ENCODE assay signal across 1 cellular context in the genomic region with DNA sequence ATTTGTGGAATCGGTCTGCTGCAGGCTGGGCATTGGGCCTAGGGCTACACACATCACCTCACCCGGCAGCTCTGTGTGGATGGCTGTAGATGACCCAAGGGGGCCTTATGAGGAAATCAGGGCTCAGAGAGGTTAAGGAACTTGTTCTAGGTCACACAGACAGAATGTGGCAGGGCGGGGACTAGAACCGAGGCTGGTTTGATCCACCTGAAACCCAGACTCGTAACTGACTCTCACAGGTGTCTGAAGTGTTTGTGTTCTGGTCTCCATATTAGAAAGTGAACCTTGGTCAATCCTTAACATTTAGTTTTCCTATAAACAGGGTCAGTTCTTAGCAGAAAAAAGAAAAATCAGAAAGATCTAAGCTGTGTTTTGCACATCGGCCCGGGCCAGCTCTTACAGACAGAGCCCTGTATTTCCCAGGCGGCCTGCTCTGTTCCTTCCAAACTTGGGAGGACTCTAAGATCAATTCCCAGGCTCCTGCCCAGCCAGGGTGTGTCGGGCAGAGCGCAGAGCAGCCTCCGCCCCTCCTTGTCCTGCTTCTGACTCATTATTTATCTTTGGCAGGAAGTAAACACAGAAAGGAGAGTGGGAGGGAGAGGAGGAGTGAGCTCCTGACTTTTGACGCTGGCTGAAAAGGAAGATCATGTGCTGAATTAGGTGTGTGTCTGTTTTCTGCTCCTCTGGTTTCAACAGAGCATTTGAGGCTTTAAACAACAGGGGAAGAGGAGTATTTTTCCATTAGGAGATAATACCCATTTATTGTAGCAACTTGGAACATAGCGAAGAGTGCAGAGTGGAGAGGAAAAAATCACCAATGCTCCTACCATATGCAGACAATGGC.
TF ChIP-seq lines count a peak whose summit lies in the region.

No MANE protein-coding gene starts in this region.

TF ChIP-seq in HepG2, 621 proteins besides CTCF, POLR2A, EP300 and RAD21 (continued from another document and continues in another):
- TF ChIP-seq, protein P1, sequence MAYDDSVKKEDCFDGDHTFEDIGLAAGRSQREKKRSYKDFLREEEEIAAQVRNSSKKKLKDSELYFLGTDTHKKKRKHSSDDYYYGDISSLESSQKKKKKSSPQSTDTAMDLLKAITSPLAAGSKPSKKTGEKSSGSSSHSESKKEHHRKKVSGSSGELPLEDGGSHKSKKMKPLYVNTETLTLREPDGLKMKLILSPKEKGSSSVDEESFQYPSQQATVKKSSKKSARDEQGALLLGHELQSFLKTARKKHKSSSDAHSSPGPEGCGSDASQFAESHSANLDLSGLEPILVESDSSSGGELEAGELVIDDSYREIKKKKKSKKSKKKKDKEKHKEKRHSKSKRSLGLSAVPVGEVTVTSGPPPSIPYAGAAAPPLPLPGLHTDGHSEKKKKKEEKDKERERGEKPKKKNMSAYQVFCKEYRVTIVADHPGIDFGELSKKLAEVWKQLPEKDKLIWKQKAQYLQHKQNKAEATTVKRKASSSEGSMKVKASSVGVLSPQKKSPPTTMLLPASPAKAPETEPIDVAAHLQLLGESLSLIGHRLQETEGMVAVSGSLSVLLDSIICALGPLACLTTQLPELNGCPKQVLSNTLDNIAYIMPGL (CRISPR knock-in tag; IDR thresholded peaks at IDR 0.05; ENCODE audit: borderline replicate concordance in 1 of 2, low read depth in 1 of 2), result peak in 1 of 2 experiments; percentile 85; a peak in 1 of 4 replicates
- TF ChIP-seq ZNF879 (CRISPR knock-in tag; IDR thresholded peaks at IDR 0.05) (no peak), YEATS4 (CRISPR knock-in tag; IDR thresholded peaks at IDR 0.05; ENCODE audit: borderline replicate concordance) (peak; percentile 50; the same call in 1 of the 2 replicates), CBFB (CRISPR knock-in tag; IDR thresholded peaks at IDR 0.05) (no peak), SMAD1 (CRISPR knock-in tag; IDR thresholded peaks at IDR 0.05; ENCODE audit: borderline replicate concordance, low read depth) (no peak), TCF7 (IDR thresholded peaks at IDR 0.05; ENCODE audit: low read depth) (peak; percentile 49), SMAD9 (CRISPR knock-in tag; IDR thresholded peaks at IDR 0.05) (no peak), HHEX (CRISPR knock-in tag; IDR thresholded peaks at IDR 0.05) (no peak), CEBPG (CRISPR knock-in tag; IDR thresholded peaks at IDR 0.05) (peak; percentile 73), IKZF4 (CRISPR knock-in tag; IDR thresholded peaks at IDR 0.05; ENCODE audit: borderline replicate concordance, low read depth, not compliant biosample characterization) (no peak), NPAS2 (CRISPR knock-in tag; IDR thresholded peaks at IDR 0.05; ENCODE audit: borderline replicate concordance) (no peak), GMEB1 (CRISPR knock-in tag; IDR thresholded peaks at IDR 0.05; ENCODE audit: borderline replicate concordance) (peak; percentile 37; the same call in 1 of the 2 replicates), RBM39 (IDR thresholded peaks at IDR 0.05; ENCODE audit: low read depth, low read length, poor library complexity, severe bottlenecking) (no peak), MAFG (CRISPR knock-in tag; IDR thresholded peaks at IDR 0.05) (no peak), ZNF678 (CRISPR knock-in tag; IDR thresholded peaks at IDR 0.05) (no peak), ZNF598 (CRISPR knock-in tag; IDR thresholded peaks at IDR 0.05; ENCODE audit: borderline replicate concordance) (no peak), ZNF737 (CRISPR knock-in tag; IDR thresholded peaks at IDR 0.05; ENCODE audit: borderline replicate concordance) (no peak), HOXA5 (CRISPR knock-in tag; IDR thresholded peaks at IDR 0.05) (peak; percentile 60; the same call in 1 of the 2 replicates), SOX5 (CRISPR knock-in tag; IDR thresholded peaks at IDR 0.05; ENCODE audit: borderline replicate concordance) (peak; percentile 97), ZNF883 (CRISPR knock-in tag; IDR thresholded peaks at IDR 0.05; ENCODE audit: not compliant biosample characterization) (no peak), ZSCAN9 (CRISPR knock-in tag; IDR thresholded peaks at IDR 0.05; ENCODE audit: borderline replicate concordance) (peak; percentile 89), FLYWCH1 (CRISPR knock-in tag; IDR thresholded peaks at IDR 0.05) (no peak), PREB (CRISPR knock-in tag; IDR thresholded peaks at IDR 0.05) (no peak), ZBTB7B (CRISPR knock-in tag; IDR thresholded peaks at IDR 0.05) (peak; percentile 72), U2AF2 (IDR thresholded peaks at IDR 0.05; ENCODE audit: low read depth, low read length) (no peak), REST (IDR thresholded peaks at IDR 0.05; ENCODE audit: borderline replicate concordance in 1 of 2, low read depth in 1 of 2, low read length in 2 of 2) (no peak), ATM (IDR thresholded peaks at IDR 0.05; ENCODE audit: borderline replicate concordance) (no peak), ZNF12 (CRISPR knock-in tag; IDR thresholded peaks at IDR 0.05) (no peak), MBD4 (IDR thresholded peaks at IDR 0.05; ENCODE audit: borderline replicate concordance, low read length) (no peak), HOXA3 (CRISPR knock-in tag; IDR thresholded peaks at IDR 0.05) (peak; percentile 73), ZNF619 (CRISPR knock-in tag; IDR thresholded peaks at IDR 0.05) (no peak), PCBP2 (optimal IDR thresholded peaks at IDR 0.05; ENCODE audit: low read depth, low read length, poor library complexity, severe bottlenecking) (no peak), ZNF569 (CRISPR knock-in tag; IDR thresholded peaks at IDR 0.05; ENCODE audit: borderline replicate concordance) (no peak), THYN1 (CRISPR knock-in tag; IDR thresholded peaks at IDR 0.05; ENCODE audit: borderline replicate concordance, low read depth) (no peak), ZBTB42 (CRISPR knock-in tag; IDR thresholded peaks at IDR 0.05) (no peak), ZNF7 (CRISPR knock-in tag; IDR thresholded peaks at IDR 0.05) (0 out of 2 replicates have a peak, but pooled peaks have one; percentile 10), RBFOX2 (IDR thresholded peaks at IDR 0.05; ENCODE audit: low read depth, low read length) (no peak; the same call in 1 of the 2 replicates), RXRB (CRISPR knock-in tag; IDR thresholded peaks at IDR 0.05; ENCODE audit: borderline replicate concordance) (peak; percentile 94), ZNF138 (CRISPR knock-in tag; IDR thresholded peaks at IDR 0.05; ENCODE audit: low read depth) (0 out of 2 replicates have a peak, but pooled peaks have one; percentile 54), GABPB1 (CRISPR knock-in tag; IDR thresholded peaks at IDR 0.05) (peak; percentile 79)
- TF ChIP-seq, protein P2, sequence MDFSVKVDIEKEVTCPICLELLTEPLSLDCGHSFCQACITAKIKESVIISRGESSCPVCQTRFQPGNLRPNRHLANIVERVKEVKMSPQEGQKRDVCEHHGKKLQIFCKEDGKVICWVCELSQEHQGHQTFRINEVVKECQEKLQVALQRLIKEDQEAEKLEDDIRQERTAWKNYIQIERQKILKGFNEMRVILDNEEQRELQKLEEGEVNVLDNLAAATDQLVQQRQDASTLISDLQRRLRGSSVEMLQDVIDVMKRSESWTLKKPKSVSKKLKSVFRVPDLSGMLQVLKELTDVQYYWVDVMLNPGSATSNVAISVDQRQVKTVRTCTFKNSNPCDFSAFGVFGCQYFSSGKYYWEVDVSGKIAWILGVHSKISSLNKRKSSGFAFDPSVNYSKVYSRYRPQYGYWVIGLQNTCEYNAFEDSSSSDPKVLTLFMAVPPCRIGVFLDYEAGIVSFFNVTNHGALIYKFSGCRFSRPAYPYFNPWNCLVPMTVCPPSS (IDR thresholded peaks at IDR 0.05), result no peak
- TF ChIP-seq, protein P3, sequence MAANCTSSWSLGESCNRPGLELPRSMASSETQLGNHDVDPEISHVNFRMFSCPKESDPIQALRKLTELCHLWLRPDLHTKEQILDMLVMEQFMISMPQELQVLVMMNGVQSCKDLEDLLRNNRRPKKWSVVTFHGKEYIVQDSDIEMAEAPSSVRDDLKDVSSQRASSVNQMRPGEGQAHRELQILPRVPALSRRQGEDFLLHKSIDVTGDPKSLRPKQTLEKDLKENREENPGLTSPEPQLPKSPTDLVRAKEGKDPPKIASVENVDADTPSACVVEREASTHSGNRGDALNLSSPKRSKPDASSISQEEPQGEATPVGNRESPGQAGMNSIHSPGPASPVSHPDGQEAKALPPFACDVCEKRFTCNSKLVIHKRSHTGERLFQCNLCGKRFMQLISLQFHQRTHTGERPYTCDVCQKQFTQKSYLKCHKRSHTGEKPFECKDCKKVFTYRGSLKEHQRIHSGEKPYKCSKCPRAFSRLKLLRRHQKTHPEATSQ (CRISPR knock-in tag; IDR thresholded peaks at IDR 0.05; ENCODE audit: borderline replicate concordance), result peak; percentile 82; the same call in 1 of the 2 replicates
- TF ChIP-seq, protein P4, sequence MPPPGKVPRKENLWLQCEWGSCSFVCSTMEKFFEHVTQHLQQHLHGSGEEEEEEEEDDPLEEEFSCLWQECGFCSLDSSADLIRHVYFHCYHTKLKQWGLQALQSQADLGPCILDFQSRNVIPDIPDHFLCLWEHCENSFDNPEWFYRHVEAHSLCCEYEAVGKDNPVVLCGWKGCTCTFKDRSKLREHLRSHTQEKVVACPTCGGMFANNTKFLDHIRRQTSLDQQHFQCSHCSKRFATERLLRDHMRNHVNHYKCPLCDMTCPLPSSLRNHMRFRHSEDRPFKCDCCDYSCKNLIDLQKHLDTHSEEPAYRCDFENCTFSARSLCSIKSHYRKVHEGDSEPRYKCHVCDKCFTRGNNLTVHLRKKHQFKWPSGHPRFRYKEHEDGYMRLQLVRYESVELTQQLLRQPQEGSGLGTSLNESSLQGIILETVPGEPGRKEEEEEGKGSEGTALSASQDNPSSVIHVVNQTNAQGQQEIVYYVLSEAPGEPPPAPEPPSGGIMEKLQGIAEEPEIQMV (CRISPR knock-in tag; IDR thresholded peaks at IDR 0.05; ENCODE audit: low read depth), result no peak
- TF ChIP-seq, protein P5, sequence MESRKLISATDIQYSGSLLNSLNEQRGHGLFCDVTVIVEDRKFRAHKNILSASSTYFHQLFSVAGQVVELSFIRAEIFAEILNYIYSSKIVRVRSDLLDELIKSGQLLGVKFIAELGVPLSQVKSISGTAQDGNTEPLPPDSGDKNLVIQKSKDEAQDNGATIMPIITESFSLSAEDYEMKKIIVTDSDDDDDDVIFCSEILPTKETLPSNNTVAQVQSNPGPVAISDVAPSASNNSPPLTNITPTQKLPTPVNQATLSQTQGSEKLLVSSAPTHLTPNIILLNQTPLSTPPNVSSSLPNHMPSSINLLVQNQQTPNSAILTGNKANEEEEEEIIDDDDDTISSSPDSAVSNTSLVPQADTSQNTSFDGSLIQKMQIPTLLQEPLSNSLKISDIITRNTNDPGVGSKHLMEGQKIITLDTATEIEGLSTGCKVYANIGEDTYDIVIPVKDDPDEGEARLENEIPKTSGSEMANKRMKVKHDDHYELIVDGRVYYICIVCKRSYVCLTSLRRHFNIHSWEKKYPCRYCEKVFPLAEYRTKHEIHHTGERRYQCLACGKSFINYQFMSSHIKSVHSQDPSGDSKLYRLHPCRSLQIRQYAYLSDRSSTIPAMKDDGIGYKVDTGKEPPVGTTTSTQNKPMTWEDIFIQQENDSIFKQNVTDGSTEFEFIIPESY (CRISPR knock-in tag; IDR thresholded peaks at IDR 0.05), result peak; percentile 81
